Comparison of ENCODE assay signal across 8 cellular contexts in genomic region chr11:119206512-119207299, GRCh38. TPM values are rescaled to one million over a fixed set of nuclear protein-coding genes. Genes with fewer than 3 reads are reported as not detected.
A peak's percentile ranks its signal among the peaks of the same experiment; 100 is the strongest.
DNase-seq lines count a peak whose midpoint lies in the region; ATAC-seq, FAIRE-seq and TF ChIP-seq lines count a peak whose summit lies in the region.

No MANE protein-coding gene starts in this region.

- peak overlapping the region; percentile 94 for H2AFZ ChIP-seq in endothelial cell of umbilical vein (ENCODE audit: low read depth, low read length)

- H3K9me3 ChIP-seq in CD4-positive, CD25-positive, alpha-beta regulatory T cell (ENCODE audit: control insufficient read depth in 2 of 2, low read length in 2 of 2): no peaks in the 10 kb centered on the region
- no peaks in the 10 kb centered on the region for H3K9me3 ChIP-seq in KOPT-K1 (ENCODE audit: insufficient read depth, low read length, poor library complexity, severe bottlenecking)
- no peaks in the 10 kb centered on the region for H3K9me3 ChIP-seq in endothelial cell of umbilical vein (replicated peaks; ENCODE audit: control insufficient read depth, insufficient read depth, low read length)
- H3K9me3 ChIP-seq in mucosa of stomach (ENCODE audit: control insufficient read depth, low read length): no peaks in the 10 kb centered on the region

- no peaks in the 10 kb centered on the region for H3K27me3 ChIP-seq in CD4-positive, CD25-positive, alpha-beta regulatory T cell (ENCODE audit: control insufficient read depth, insufficient read depth, low read length)
- H3K27me3 ChIP-seq in endothelial cell of umbilical vein (ENCODE audit: control insufficient read depth in 2 of 2, insufficient read depth in 2 of 2, low read length in 2 of 2) (no peaks in the 10 kb centered on the region), mucosa of stomach (ENCODE audit: control insufficient read depth, insufficient read depth, low read length) (no peaks in the 10 kb centered on the region)

- H3K36me3 Mint-ChIP-seq in CD4-positive, CD25-positive, alpha-beta regulatory T cell: no peaks in the 10 kb centered on the region

- H3K4me1 Mint-ChIP-seq in CD4-positive, CD25-positive, alpha-beta regulatory T cell: peaks cover 4 to 48% (median 34%) of the 10 kb centered on the region in 4 donors

- no peaks in the 10 kb centered on the region for H3K36me3 ChIP-seq in CD4-positive, CD25-positive, alpha-beta regulatory T cell (ENCODE audit: control insufficient read depth, insufficient read depth, low read length)
- H3K36me3 ChIP-seq in KOPT-K1 (ENCODE audit: insufficient read depth, low read length) (no peaks in the 10 kb centered on the region; the same call in 1 of the 2 replicates), endothelial cell of umbilical vein (ENCODE audit: control insufficient read depth in 2 of 2, extremely low read depth in 1 of 2, insufficient read depth in 2 of 2, low read length in 2 of 2) (no peaks in the 10 kb centered on the region), mucosa of stomach (ENCODE audit: control insufficient read depth, insufficient read depth, low read length) (no peaks in the 10 kb centered on the region)

- H4K20me1 ChIP-seq in endothelial cell of umbilical vein (replicated peaks; ENCODE audit: control insufficient read depth, extremely low read depth, insufficient read depth, low read length): peaks cover 6% of the 10 kb centered on the region

- H3K27ac Mint-ChIP-seq in CD4-positive, CD25-positive, alpha-beta regulatory T cell: peak overlapping the region; percentile 91 to 98 (median 94)

- H3K9me3 Mint-ChIP-seq in CD4-positive, CD25-positive, alpha-beta regulatory T cell: no peaks in the 10 kb centered on the region

- POLR2A ChIA-PET in endothelial cell of umbilical vein (lab: Charles Lee): interaction anchor here (0.6 kb wide), 1 partner anchor 33 kb away, joined by 3 read pairs; no protein-coding TSS in a partner anchor

- peak overlapping the region; percentile 99 for H3K4me2 ChIP-seq in endothelial cell of umbilical vein (ENCODE audit: insufficient read depth, low read length)

- intact Hi-C loops in endothelial cell of umbilical vein (cut with micrococcal nuclease): loop anchor here (1.0 to 5.0 kb wide), 5 partner anchors 23 to 166 kb away; no protein-coding TSS in a partner anchor

- peaks cover 26% of the 10 kb centered on the region for H3K4me1 ChIP-seq in CD4-positive, CD25-positive, alpha-beta regulatory T cell (ENCODE audit: control insufficient read depth, insufficient read depth, low read length, poor library complexity, severe bottlenecking)
- H3K4me1 ChIP-seq in endothelial cell of umbilical vein (ENCODE audit: control insufficient read depth, extremely low read depth, insufficient read depth, low read length) (peaks cover 17% of the 10 kb centered on the region), mucosa of stomach (ENCODE audit: control insufficient read depth, insufficient read depth, low read length) (peaks cover 13% of the 10 kb centered on the region)

- H3K27ac ChIP-seq in CD4-positive, CD25-positive, alpha-beta regulatory T cell (ENCODE audit: insufficient read depth, low read length, poor library complexity, severe bottlenecking): peak overlapping the region; percentile 80
- peak overlapping the region; percentile 91 for H3K27ac ChIP-seq in KOPT-K1 (ENCODE audit: low read depth, low read length, poor library complexity, severe bottlenecking)
- H3K27ac ChIP-seq in endothelial cell of umbilical vein (ENCODE audit: insufficient read depth, low read depth, low read length): peak overlapping the region; percentile 55

- peak; percentile 35 for FAIRE-seq in endothelial cell of umbilical vein (lab: Jason Lieb, UNC)

- CTCF ChIA-PET in endothelial cell of umbilical vein (lab: Charles Lee): interaction anchor here (0.6 to 2.7 kb wide), 24 partner anchors 9 to 216 kb away, joined by 3 to 34 read pairs (median 6); partner anchors contain the start of genes C1QTNF5, DPAGT1 and MCAM

- ATAC-seq in CD4-positive, CD25-positive, alpha-beta regulatory T cell (ENCODE audit: low read depth in 2 of 2): peak; percentile 5 to 13
- peak; percentile 19 for ATAC-seq in GM21423 (IDR thresholded peaks at IDR 0.05; ENCODE audit: unreplicated experiment)

- H3K4me3 ChIP-seq in CD4-positive, CD25-positive, alpha-beta regulatory T cell (ENCODE audit: low read depth, low read length): peak overlapping the region; percentile 95
- H3K4me3 ChIP-seq in endothelial cell of umbilical vein (replicated peaks in 1 of 3; ENCODE audit: insufficient read depth in 1 of 3, low read depth in 1 of 3, low read length in 3 of 3) (peak overlapping the region; percentile 88 to 97 (median 93)), mucosa of stomach (ENCODE audit: low read length) (peak overlapping the region; percentile 23)

- TF ChIP-seq CTCF in endothelial cell of umbilical vein (IDR thresholded peaks at IDR 0.05; ENCODE audit: extremely low read depth in 1 of 2, insufficient read depth in 1 of 2, low read depth in 1 of 2, low read length in 2 of 2): no peak

- peak overlapping the region; percentile 94 to 100 (median 98) for H3K4me3 Mint-ChIP-seq in CD4-positive, CD25-positive, alpha-beta regulatory T cell

- peak; percentile 24 to 53 (median 44) for DNase-seq in CD4-positive, CD25-positive, alpha-beta regulatory T cell
- peak; percentile 26 to 49 (median 36) for DNase-seq in activated CD8-positive, alpha-beta memory T cell treated with anti-CD3 and anti-CD28 coated beads for 48 hours (ENCODE audit: low read depth in 2 of 3, low spot score in 2 of 3)
- DNase-seq in endothelial cell of umbilical vein (ENCODE audit: low read depth, low spot score) (no peak), DMS153 (lab: John Stamatoyannopoulos, UW) (no peak)
- peak; percentile 5 to 12 for DNase-seq in stimulated activated CD8-positive, alpha-beta memory T cell treated with anti-CD3 and anti-CD28 coated beads, Interleukin-4, amount 100 ng/mL, for 4 hours (ENCODE audit: low read depth in 2 of 2, low spot score in 1 of 2)

- H3K9me1 ChIP-seq in endothelial cell of umbilical vein (replicated peaks; ENCODE audit: control insufficient read depth, extremely low read depth, insufficient read depth, low read length): no peaks in the 10 kb centered on the region

- peaks cover 52% of the 10 kb centered on the region for H3K79me2 ChIP-seq in endothelial cell of umbilical vein (ENCODE audit: control insufficient read depth, insufficient read depth, low read length)

- no peak for TF ChIP-seq POLR2A in endothelial cell of umbilical vein (IDR thresholded peaks at IDR 0.05; ENCODE audit: low read depth, low read length)

- dilution Hi-C loops in endothelial cell of umbilical vein (cut with MboI; ENCODE audit: extremely low pct_ligation_motif_present, low sequenced_read_pairs): no loop called here

- peak overlapping the region; percentile 76 for H3K9ac ChIP-seq in endothelial cell of umbilical vein (replicated peaks; ENCODE audit: extremely low read depth, insufficient read depth, low read length)
- peak overlapping the region; percentile 77 for H3K9ac ChIP-seq in mucosa of stomach (ENCODE audit: low read length)

- no peaks in the 10 kb centered on the region for H3K27me3 Mint-ChIP-seq in CD4-positive, CD25-positive, alpha-beta regulatory T cell

- no TSS peak for BruUV-seq in endothelial cell of umbilical vein (replicated peaks; lab: Mats Ljungman, UMichigan)

RNA-seq across cellular contexts. Expression of gene CBL, which starts 0.6 kb away (rescaled TPM):
- total RNA-seq in CD4-positive, CD25-positive, alpha-beta regulatory T cell: 35.6 TPM
- polyA plus RNA-seq in CD4-positive, CD25-positive, alpha-beta regulatory T cell: 10 to 100 TPM in 1 of 4 donors, 1 to 10 TPM in 3; 7.9 to 11.7 (median 8.8) TPM
- total RNA-seq in endothelial cell of umbilical vein: 40.1 and 41.5 TPM in 2 replicates
- 12.5 and 15.5 TPM in 2 replicates for polyA plus RNA-seq in endothelial cell of umbilical vein
- polyA plus RNA-seq in endothelial cell of umbilical vein (2011; cell fraction: cytosol; rRNA removed): 15.3 and 16.3 TPM in 2 replicates
- polyA plus RNA-seq in endothelial cell of umbilical vein (2011; cell fraction: nucleus; rRNA removed): 26.4 and 30.7 TPM in 2 replicates
- 16.8 and 19.8 TPM in 2 replicates for polyA plus RNA-seq in endothelial cell of umbilical vein (2012)
- polyA minus RNA-seq in endothelial cell of umbilical vein: 31.4 and 34.9 TPM in 2 replicates
- polyA minus RNA-seq in endothelial cell of umbilical vein (2011; cell fraction: cytosol; rRNA and poly(A)+ RNA removed): 7.5 TPM
- 19.9 and 29.0 TPM in 2 replicates for polyA minus RNA-seq in endothelial cell of umbilical vein (2011; cell fraction: nucleus; rRNA and poly(A)+ RNA removed)

RNA-seq across cellular contexts. Expression of gene NHERF4, which starts 21.4 kb away (rescaled TPM):
- total RNA-seq in CD4-positive, CD25-positive, alpha-beta regulatory T cell: not detected
- polyA plus RNA-seq in CD4-positive, CD25-positive, alpha-beta regulatory T cell: not detected
- total RNA-seq in endothelial cell of umbilical vein: not detected in 2 replicates
- polyA plus RNA-seq in endothelial cell of umbilical vein: not detected in 2 replicates
- polyA plus RNA-seq in endothelial cell of umbilical vein (2011; cell fraction: cytosol; rRNA removed): not detected in 2 replicates
- not detected in 2 replicates for polyA plus RNA-seq in endothelial cell of umbilical vein (2011; cell fraction: nucleus; rRNA removed)
- not detected in 2 replicates for polyA plus RNA-seq in endothelial cell of umbilical vein (2012)
- 0.57 TPM in 1 of 2 replicates, not detected in the other for polyA minus RNA-seq in endothelial cell of umbilical vein
- polyA minus RNA-seq in endothelial cell of umbilical vein (2011; cell fraction: cytosol; rRNA and poly(A)+ RNA removed): not detected
- not detected in 2 replicates for polyA minus RNA-seq in endothelial cell of umbilical vein (2011; cell fraction: nucleus; rRNA and poly(A)+ RNA removed)

RNA-seq across cellular contexts. Expression of gene NLRX1, which starts 38.2 kb away (rescaled TPM):
- total RNA-seq in CD4-positive, CD25-positive, alpha-beta regulatory T cell: 7.8 TPM
- 1 to 10 TPM; 5.0 to 6.7 (median 5.8) TPM for polyA plus RNA-seq in CD4-positive, CD25-positive, alpha-beta regulatory T cell
- total RNA-seq in endothelial cell of umbilical vein: 14.6 and 15.1 TPM in 2 replicates
- 15.5 and 18.3 TPM in 2 replicates for polyA plus RNA-seq in endothelial cell of umbilical vein
- 7.9 and 9.0 TPM in 2 replicates for polyA plus RNA-seq in endothelial cell of umbilical vein (2011; cell fraction: cytosol; rRNA removed)
- 12.7 and 15.1 TPM in 2 replicates for polyA plus RNA-seq in endothelial cell of umbilical vein (2011; cell fraction: nucleus; rRNA removed)
- 8.3 and 11.6 TPM in 2 replicates for polyA plus RNA-seq in endothelial cell of umbilical vein (2012)
- 15.4 and 18.9 TPM in 2 replicates for polyA minus RNA-seq in endothelial cell of umbilical vein
- polyA minus RNA-seq in endothelial cell of umbilical vein (2011; cell fraction: cytosol; rRNA and poly(A)+ RNA removed): 6.1 TPM
- 9.3 and 12.4 TPM in 2 replicates for polyA minus RNA-seq in endothelial cell of umbilical vein (2011; cell fraction: nucleus; rRNA and poly(A)+ RNA removed)

RNA-seq across cellular contexts. Expression of gene ABCG4, which starts 57.9 kb away (rescaled TPM):
- not detected for total RNA-seq in CD4-positive, CD25-positive, alpha-beta regulatory T cell
- polyA plus RNA-seq in CD4-positive, CD25-positive, alpha-beta regulatory T cell: not detected
- 0.67 and 1.7 TPM in 2 replicates for total RNA-seq in endothelial cell of umbilical vein
- polyA plus RNA-seq in endothelial cell of umbilical vein: 1.0 TPM in 2 replicates
- 0.35 and 0.47 TPM in 2 replicates for polyA plus RNA-seq in endothelial cell of umbilical vein (2011; cell fraction: cytosol; rRNA removed)
- polyA plus RNA-seq in endothelial cell of umbilical vein (2011; cell fraction: nucleus; rRNA removed): 2.9 and 3.7 TPM in 2 replicates
- polyA plus RNA-seq in endothelial cell of umbilical vein (2012): 0.64 and 1.2 TPM in 2 replicates
- 1.5 TPM in 2 replicates for polyA minus RNA-seq in endothelial cell of umbilical vein
- not detected for polyA minus RNA-seq in endothelial cell of umbilical vein (2011; cell fraction: cytosol; rRNA and poly(A)+ RNA removed)
- polyA minus RNA-seq in endothelial cell of umbilical vein (2011; cell fraction: nucleus; rRNA and poly(A)+ RNA removed): 1.3 TPM in 2 replicates

Comparison
In these comparisons a context has a peak if more than half of its experiments do, and no peak if none do; other contexts are left out.
1. DNase-seq: peak in CD4-positive, CD25-positive, alpha-beta regulatory T cell (3 of 3), activated CD8-positive, alpha-beta memory T cell treated with anti-CD3 and anti-CD28 coated beads for 48 hours (3 of 3) and stimulated activated CD8-positive, alpha-beta memory T cell treated with anti-CD3 and anti-CD28 coated beads, Interleukin-4, amount 100 ng/mL, for 4 hours (2 of 2); none in endothelial cell of umbilical vein (single experiment) and DMS153 (single experiment).
2. H3K4me3 ChIP-seq: peak in every context shown above with its lines; median percentile 95 in CD4-positive, CD25-positive, alpha-beta regulatory T cell; 93 in endothelial cell of umbilical vein; 23 in mucosa of stomach.
3. Peak in every context shown above with its lines, with median percentiles within 50 percentile points of each other: H3K27ac ChIP-seq.